Comparison of ENCODE assay signal across 15 cellular contexts in the genomic region with DNA sequence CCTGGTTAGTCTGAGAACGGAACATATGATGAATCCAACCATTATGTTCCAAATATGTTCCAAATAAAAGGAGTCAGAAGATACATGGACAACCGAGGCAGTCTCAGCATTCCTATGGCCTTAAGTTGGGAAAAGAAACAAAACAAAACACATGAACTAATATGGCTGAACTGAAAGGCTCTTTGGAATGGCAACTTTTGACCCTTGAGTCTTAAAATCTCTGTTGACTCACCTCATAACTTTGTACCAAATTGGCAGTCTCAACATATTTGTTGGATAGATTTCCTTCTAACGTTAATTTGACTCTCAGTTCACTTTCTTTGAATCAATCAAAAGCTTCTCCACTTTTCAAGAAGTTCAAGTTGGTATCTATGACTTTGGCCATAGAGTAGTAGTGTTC.
"Had no signal": no experiment of that assay in that cellular context is flagged by ENCODE, and none has a peak within 500 bp of the region (broad histone marks: within the 10 kb centered on the region; RNA-seq: fewer than 3 reads in every experiment).

No MANE protein-coding gene starts in this region.

- H3K4me2 ChIP-seq: smooth muscle cell had no signal

- H3K9me3 ChIP-seq: psoas muscle, right lobe of liver had no signal

- H3K27me3 Mint-ChIP-seq: activated CD8-positive, alpha-beta T cell treated with anti-CD3 and anti-CD28 coated beads for 36 hours; activated T-helper 17 cell treated with anti-CD3 and anti-CD28 coated beads, Interleukin-2, amount 50 U/mL, for 72 hours; naive thymus-derived CD4-positive, alpha-beta T cell had no signal

- H3K27ac ChIP-seq: psoas muscle, right lobe of liver had no signal

- H3K4me3 Mint-ChIP-seq: activated CD8-positive, alpha-beta T cell treated with anti-CD3 and anti-CD28 coated beads for 36 hours; activated T-helper 17 cell treated with anti-CD3 and anti-CD28 coated beads, Interleukin-2, amount 50 U/mL, for 72 hours; naive thymus-derived CD4-positive, alpha-beta T cell; WTC11 had no signal

- DNase-seq: activated CD4-positive, alpha-beta T cell treated with anti-CD3 and anti-CD28 coated beads for 4 hours; activated CD8-positive, alpha-beta T cell treated with anti-CD3 and anti-CD28 coated beads for 36 hours; activated naive CD4-positive, alpha-beta T cell treated with Interleukin-2 at 50 U/mL for 16 hours; activated T-cell treated with anti-CD3 and anti-CD28 coated beads, Interleukin-2, amount 50 U/mL, for 1 hour; cerebellar nuclear complex; effector memory CD4-positive, alpha-beta T cell; mesenchymal stem cell; naive thymus-derived CD4-positive, alpha-beta T cell; psoas muscle; right lobe of liver; stimulated activated CD4-positive, alpha-beta T cell treated with anti-CD3 and anti-CD28 coated beads, Interleukin-4, amount 100 ng/mL, for 1 hour; tibial artery had no signal

- H3K36me3 Mint-ChIP-seq: naive thymus-derived CD4-positive, alpha-beta T cell had no signal

- ATAC-seq: activated CD8-positive, alpha-beta T cell treated with anti-CD3 and anti-CD28 coated beads for 36 hours; activated T-helper 17 cell treated with anti-CD3 and anti-CD28 coated beads, Interleukin-2, amount 50 U/mL, for 72 hours; psoas muscle; right lobe of liver; WTC11 had no signal

- H3K4me1 ChIP-seq: psoas muscle, right lobe of liver had no signal

- H3K27ac Mint-ChIP-seq: activated CD8-positive, alpha-beta T cell treated with anti-CD3 and anti-CD28 coated beads for 36 hours; activated T-helper 17 cell treated with anti-CD3 and anti-CD28 coated beads, Interleukin-2, amount 50 U/mL, for 72 hours; naive thymus-derived CD4-positive, alpha-beta T cell; WTC11 had no signal

- H3K4me3 ChIP-seq: psoas muscle, right lobe of liver, smooth muscle cell, tibial artery had no signal

- H3K4me1 Mint-ChIP-seq: activated T-helper 17 cell treated with anti-CD3 and anti-CD28 coated beads, Interleukin-2, amount 50 U/mL, for 72 hours; naive thymus-derived CD4-positive, alpha-beta T cell; WTC11 had no signal

- H3K27me3 ChIP-seq: right lobe of liver, tibial artery had no signal

- H3K36me3 ChIP-seq: right lobe of liver, tibial artery had no signal
